15 cellular contexts compared by ENCODE assay signal in the genomic region with DNA sequence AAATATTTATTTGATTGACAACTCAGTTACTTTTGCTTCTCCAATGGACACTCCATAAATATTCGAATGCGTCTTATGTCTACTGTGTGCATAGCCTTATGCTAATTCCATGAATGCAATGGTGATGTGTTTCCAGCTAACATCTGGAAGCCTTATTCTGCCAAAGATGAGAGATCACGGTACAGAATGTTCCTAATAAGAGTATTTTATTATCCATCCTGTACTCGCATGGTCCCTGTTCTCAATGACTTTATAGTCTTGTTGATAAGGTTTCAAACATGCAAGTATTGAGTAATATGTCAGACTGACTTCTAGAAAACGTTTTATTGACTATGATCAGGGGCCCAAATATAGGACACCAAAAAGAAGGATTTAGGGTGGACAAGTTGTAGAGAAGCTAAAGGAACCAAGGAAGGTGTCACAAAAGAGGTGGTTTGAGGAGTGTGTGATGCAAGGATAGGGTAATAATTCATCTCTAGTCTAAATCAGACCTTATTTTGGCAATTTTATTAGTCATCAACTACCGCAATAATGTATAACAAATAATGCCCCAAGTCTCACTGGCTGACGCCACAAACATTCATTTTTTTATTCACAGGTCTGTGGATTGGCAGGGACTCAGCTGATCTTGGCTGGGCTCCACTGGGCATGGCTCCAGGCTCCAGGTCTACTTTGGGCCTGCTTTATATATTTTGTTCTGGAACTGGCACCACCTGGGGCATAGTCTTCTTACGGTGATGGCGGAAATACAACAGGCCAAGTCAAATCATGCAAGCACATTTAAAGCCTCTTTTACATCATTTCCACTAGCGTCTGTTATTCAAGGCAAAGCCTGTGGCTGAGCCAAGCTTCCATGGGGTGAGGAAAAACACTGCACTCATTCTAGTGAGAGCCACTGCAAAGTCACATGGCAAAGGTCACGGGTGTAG. TPM values are rescaled to one million over a fixed set of nuclear protein-coding genes. Genes with fewer than 3 reads are reported as not detected.
DNase-seq lines count a peak whose midpoint lies in the region; ATAC-seq and TF ChIP-seq lines count a peak whose summit lies in the region.
"Had no signal": no experiment of that assay in that cellular context is flagged by ENCODE, and none has a peak within 500 bp of the region (broad histone marks: within the 10 kb centered on the region; RNA-seq: fewer than 3 reads in every experiment).

No MANE protein-coding gene starts in this region.

- no peaks in the 10 kb centered on the region for H3K36me3 ChIP-seq in fibroblast of lung (ENCODE audit: control insufficient read depth, insufficient read depth, low read length)
- no peaks in the 10 kb centered on the region for H3K36me3 ChIP-seq in spleen
- no peaks in the 10 kb centered on the region for H3K36me3 ChIP-seq in brain microvascular endothelial cell (replicated peaks)

- no peak overlapping the region for H3K27ac Mint-ChIP-seq in nephron progenitor cell
- no peak overlapping the region for H3K27ac Mint-ChIP-seq in natural killer cell
- H3K27ac Mint-ChIP-seq: activated naive CD4-positive, alpha-beta T cell treated with anti-CD3 and anti-CD28 coated beads, Interleukin-2, amount 50 U/mL, for 24 hours had no signal

- H3K4me3 ChIP-seq in fibroblast of lung (replicated peaks in 1 of 4; ENCODE audit: control extremely low read depth in 1 of 4, insufficient read depth in 1 of 4, low read depth in 3 of 4, low read length in 4 of 4) (no peak overlapping the region), spleen (no peak overlapping the region), brain microvascular endothelial cell (ENCODE audit: low read depth, low read length) (no peak overlapping the region)
- H3K4me3 ChIP-seq: hepatocyte had no signal

- H3K4me1 ChIP-seq in fibroblast of lung (ENCODE audit: control insufficient read depth, extremely low read depth, insufficient read depth, low read length): no peaks in the 10 kb centered on the region
- H3K4me1 ChIP-seq in spleen: peaks cover 3 to 79% (median 35%) of the 10 kb centered on the region in 6 donors

- H3K79me2 ChIP-seq in fibroblast of lung (ENCODE audit: control insufficient read depth, insufficient read depth, low read length): no peaks in the 10 kb centered on the region
- H3K79me2 ChIP-seq: hepatocyte had no signal

- H3K36me3 Mint-ChIP-seq in nephron progenitor cell (ENCODE audit: low read depth): peaks cover 9% of the 10 kb centered on the region
- no peaks in the 10 kb centered on the region for H3K36me3 Mint-ChIP-seq in natural killer cell

- H3K27me3 Mint-ChIP-seq in nephron progenitor cell (ENCODE audit: low read depth, poor library complexity): peaks cover 7% of the 10 kb centered on the region
- H3K27me3 Mint-ChIP-seq in natural killer cell (ENCODE audit: low read depth in 2 of 2): peaks cover 7 to 14% of the 10 kb centered on the region in 2 donors
- H3K27me3 Mint-ChIP-seq: activated naive CD4-positive, alpha-beta T cell treated with anti-CD3 and anti-CD28 coated beads, Interleukin-2, amount 50 U/mL, for 24 hours had no signal

- H3K27ac ChIP-seq in VCaP (peak overlapping the region; percentile 53; the same call in 1 of the 2 replicates), fibroblast of lung (ENCODE audit: insufficient read depth, low read length) (no peak overlapping the region), spleen (peak overlapping the region; percentile 46 to 89 (median 77)), brain microvascular endothelial cell (no peak overlapping the region)
- H3K27ac ChIP-seq: 22Rv1, hepatocyte had no signal

- H3K4me3 Mint-ChIP-seq in nephron progenitor cell (no peak overlapping the region), natural killer cell (no peak overlapping the region)
- H3K4me3 Mint-ChIP-seq: activated naive CD4-positive, alpha-beta T cell treated with anti-CD3 and anti-CD28 coated beads, Interleukin-2, amount 50 U/mL, for 24 hours had no signal

- no peak overlapping the region for H3K9ac ChIP-seq in fibroblast of lung (ENCODE audit: insufficient read depth, low read length)

- peak; percentile 17 for DNase-seq in NCI-H1105 treated with DMSO at 0.1 percent for 48 hours (lab: John Stamatoyannopoulos, UW)
- no peak for DNase-seq in NCI-H1105 (lab: John Stamatoyannopoulos, UW)
- peak; percentile 49 to 61 for DNase-seq in fibroblast of lung (ENCODE audit: low read depth in 2 of 2)
- no peak for DNase-seq in spleen
- no peak for DNase-seq in nephron progenitor cell
- DNase-seq in natural killer cell: no peak
- no peak for DNase-seq in brain microvascular endothelial cell
- DNase-seq: activated CD4-positive, CD25-positive, alpha-beta regulatory T cell; EL; NCI-H1417 treated with DMSO at 0.1 percent for 48 hours; NCI-H524 treated with DMSO at 0.1 percent for 48 hours had no signal

- no peak overlapping the region for H3K4me2 ChIP-seq in fibroblast of lung (ENCODE audit: extremely low read depth, insufficient read depth, low read length)
- H3K4me2 ChIP-seq: hepatocyte had no signal

- peaks cover 18% of the 10 kb centered on the region for H3K9me3 Mint-ChIP-seq in nephron progenitor cell
- no peaks in the 10 kb centered on the region for H3K9me3 Mint-ChIP-seq in natural killer cell

- no peak for ATAC-seq in natural killer cell

- TF ChIP-seq POLR2A in spleen (IDR thresholded peaks at IDR 0.05): no peak

- no peaks in the 10 kb centered on the region for H3K27me3 ChIP-seq in fibroblast of lung (ENCODE audit: control insufficient read depth, insufficient read depth, low read length)
- no peaks in the 10 kb centered on the region for H3K27me3 ChIP-seq in spleen (replicated peaks in 1 of 7)
- H3K27me3 ChIP-seq in brain microvascular endothelial cell (replicated peaks): no peaks in the 10 kb centered on the region
- H3K27me3 ChIP-seq: hepatocyte had no signal

- no peaks in the 10 kb centered on the region for H4K20me1 ChIP-seq in fibroblast of lung (ENCODE audit: control insufficient read depth, extremely low read depth, insufficient read depth, low read length)

- H3K4me1 Mint-ChIP-seq in nephron progenitor cell (peaks cover 8% of the 10 kb centered on the region), natural killer cell (no peaks in the 10 kb centered on the region)

- intact Hi-C loops in spleen (cut with DNase I; ENCODE audit: low total_unique reads): no loop called here
- intact Hi-C loops in natural killer cell (cut with micrococcal nuclease): no loop called here

- WGBS in spleen, 5 donors: 80 to 89% (median 83%) methylated on average over 11 of the region's 11 CpGs

- in situ Hi-C loops in brain microvascular endothelial cell (cut with HindIII; ENCODE audit: low pct_ligation_motif_present, low sequenced_read_pairs): no loop called here

- H3K9me3 ChIP-seq in fibroblast of lung (ENCODE audit: control insufficient read depth, insufficient read depth, low read depth, low read length): no peaks in the 10 kb centered on the region
- peaks cover 0 to 7% (median 0%) of the 10 kb centered on the region in 8 donors for H3K9me3 ChIP-seq in spleen

- no peak overlapping the region for H2AFZ ChIP-seq in fibroblast of lung (ENCODE audit: low read length)
- H2AFZ ChIP-seq: hepatocyte had no signal

- no peak for TF ChIP-seq CTCF in VCaP (conservative IDR thresholded peaks at IDR 0.05)
- TF ChIP-seq CTCF in fibroblast of lung (conservative IDR thresholded peaks at IDR 0.05 in 1 of 2, IDR thresholded peaks at IDR 0.05 in 1 of 2; ENCODE audit: low read depth in 1 of 2, low read length in 2 of 2): no peak
- no peak for TF ChIP-seq CTCF in spleen (IDR thresholded peaks at IDR 0.05 in 8 of 11, conservative IDR thresholded peaks at IDR 0.05 in 3 of 11)
- TF ChIP-seq CTCF in nephron progenitor cell (IDR thresholded peaks at IDR 0.05): no peak
- TF ChIP-seq CTCF in natural killer cell (IDR thresholded peaks at IDR 0.05): no peak
- no peak for TF ChIP-seq CTCF in brain microvascular endothelial cell (IDR thresholded peaks at IDR 0.05; ENCODE audit: low read depth, low read length, missing control alignments)

RNA-seq across cellular contexts. Expression of a gene that starts 24.4 kb away (rescaled TPM):
- total RNA-seq in fibroblast of lung: 1.3 and 5.0 TPM in 2 replicates
- 2.1 and 5.9 TPM in 2 replicates for polyA plus RNA-seq in fibroblast of lung
- 1.6 and 6.0 TPM in 2 replicates for polyA plus RNA-seq in fibroblast of lung (2012)
- polyA minus RNA-seq in fibroblast of lung (ENCODE audit: low replicate concordance): 0.52 and 0.59 TPM in 2 replicates
- 10 to 100 TPM; 11.7 to 51.5 (median 15.0) TPM for total RNA-seq in spleen
- 10 to 100 TPM; 25.6 to 36.8 (median 32.6) TPM for polyA plus RNA-seq in spleen
- total RNA-seq in natural killer cell: 100 to 1,000 TPM in 1 of 3 donors, 10 to 100 TPM in 2; 54.8 to 110 (median 64.3) TPM

Comparison
In these comparisons a context has a peak if more than half of its experiments do, and no peak if none do; other contexts are left out.
1. DNase-seq: peak in NCI-H1105 treated with DMSO at 0.1 percent for 48 hours (single experiment) and fibroblast of lung (2 of 2); none in NCI-H1105 (single experiment), spleen (single experiment), nephron progenitor cell (single experiment), natural killer cell (single experiment) and brain microvascular endothelial cell (single experiment).
2. H3K27ac ChIP-seq: peak in VCaP (single experiment) and spleen (8 of 8); none in fibroblast of lung (single experiment) and brain microvascular endothelial cell (single experiment).